Comparison of ENCODE assay signal across 23 cellular contexts in genomic region chr22:37337204-37337943, GRCh38. TPM values are rescaled to one million over a fixed set of nuclear protein-coding genes. Genes with fewer than 3 reads are reported as not detected.
DNase-seq lines count a peak whose midpoint lies in the region; ATAC-seq, FAIRE-seq and TF ChIP-seq lines count a peak whose summit lies in the region.
"Had no signal": no experiment of that assay in that cellular context is flagged by ENCODE, and none has a peak within 500 bp of the region (broad histone marks: within the 10 kb centered on the region; RNA-seq: fewer than 3 reads in every experiment).

No MANE protein-coding gene starts in this region.

- DNase-seq in H54 (ENCODE audit: insufficient read length, low spot score) = peak; percentile 88
- DNase-seq in NCI-H69 (lab: John Stamatoyannopoulos, UW) = peak; percentile 56
- peak; percentile 22 for DNase-seq in astrocyte of the spinal cord (ENCODE audit: low read depth, low spot score)
- no peak for DNase-seq in trophoblast cell
- no peak for DNase-seq in D341Med (ENCODE audit: low spot score)
- no peak for DNase-seq in NCI-H2171 (lab: John Stamatoyannopoulos, UW)
- DNase-seq in midbrain (lab: John Stamatoyannopoulos, UW) = no peak
- DNase-seq: activated CD4-positive, alpha-beta T cell treated with anti-CD3 and anti-CD28 coated beads for 1 hour; activated naive CD8-positive, alpha-beta T cell treated with anti-CD3 and anti-CD28 coated beads for 36 hours; BE2C; brain microvascular endothelial cell; Calu3; cortex of kidney; foreskin keratinocyte; GF-D8; left cardiac atrium; NCI-H1417; OCI-M1; posterior cingulate gyrus; stimulated activated CD4-positive, alpha-beta T cell treated with anti-CD3 and anti-CD28 coated beads, Interleukin-2, amount 100 ng/mL, for 24 hours; upper lobe of left lung had no signal

- H4K12ac ChIP-seq in trophoblast cell (ENCODE audit: low read depth, low read length) = no peak overlapping the region

- no peak overlapping the region for H3K4ac ChIP-seq in trophoblast cell (ENCODE audit: low read depth, low read length)

- no peak for ATAC-seq in HG02642 (IDR thresholded peaks at IDR 0.05; ENCODE audit: poor library complexity, unreplicated experiment)
- ATAC-seq: foreskin keratinocyte, left cardiac atrium had no signal

- no peaks in the 10 kb centered on the region for H3K36me3 ChIP-seq in trophoblast cell (ENCODE audit: control insufficient read depth in 1 of 2, insufficient read depth in 2 of 2, low read length in 2 of 2)
- H3K36me3 ChIP-seq: BE2C, brain microvascular endothelial cell, upper lobe of left lung had no signal

- no peak overlapping the region for H2BK5ac ChIP-seq in trophoblast cell (ENCODE audit: low read depth, low read length, poor library complexity)

- no peak overlapping the region for H3K27ac ChIP-seq in trophoblast cell (ENCODE audit: low read depth, low read length)
- H3K27ac ChIP-seq: brain microvascular endothelial cell, foreskin keratinocyte, SK-N-MC, upper lobe of left lung had no signal

- TF ChIP-seq CTCF in astrocyte of the spinal cord (IDR thresholded peaks at IDR 0.05; ENCODE audit: low read depth, low read length) = no peak

- no peak overlapping the region for H3K14ac ChIP-seq in trophoblast cell (ENCODE audit: low read length)

- no peak overlapping the region for H2AK5ac ChIP-seq in trophoblast cell (ENCODE audit: low read length)

- H4K91ac ChIP-seq in trophoblast cell (ENCODE audit: low read depth, low read length) = peak overlapping the region; percentile 37

- H3K9ac ChIP-seq in trophoblast cell (ENCODE audit: low read length) = no peak overlapping the region

- no peak overlapping the region for H3K23ac ChIP-seq in trophoblast cell (ENCODE audit: low read length)

- H2BK12ac ChIP-seq in trophoblast cell (ENCODE audit: low read length) = no peak overlapping the region

- in situ Hi-C loops in astrocyte of the spinal cord (cut with HindIII; ENCODE audit: low sequenced_read_pairs) = no loop called here

- H3K27me3 ChIP-seq in trophoblast cell (ENCODE audit: insufficient read depth, low read length) = peaks cover 28% of the 10 kb centered on the region

- no peaks in the 10 kb centered on the region for H3K4me1 ChIP-seq in trophoblast cell (ENCODE audit: control insufficient read depth in 1 of 2, insufficient read depth in 2 of 2, low read length in 2 of 2)

- no peak overlapping the region for H4K8ac ChIP-seq in trophoblast cell (ENCODE audit: low read depth, low read length)

- no CpG with 5 or more reads among the region's 8 CpGs for WGBS in trophoblast cell (ENCODE audit: extremely low coverage, insufficient coverage, insufficient read length)

- H2BK120ac ChIP-seq in trophoblast cell (ENCODE audit: insufficient read depth, low read length, poor library complexity) = no peak overlapping the region

- peak; percentile 89 for FAIRE-seq in H54 (lab: Jason Lieb, UNC)

- no peak for TF ChIP-seq POLR2A in H54 (IDR thresholded peaks at IDR 0.05; ENCODE audit: low read depth, low read length)

- H3K4me2 ChIP-seq in trophoblast cell (ENCODE audit: low read length) = no peak overlapping the region

- H2AFZ ChIP-seq in trophoblast cell (ENCODE audit: insufficient read depth, low read length, poor library complexity) = no peak overlapping the region

- no peaks in the 10 kb centered on the region for H3K79me2 ChIP-seq in trophoblast cell (ENCODE audit: control insufficient read depth, insufficient read depth, low read length, poor library complexity)

- H3K9me3 ChIP-seq in trophoblast cell (ENCODE audit: insufficient read depth, low read depth, low read length) = no peaks in the 10 kb centered on the region
- H3K9me3 ChIP-seq: BE2C, upper lobe of left lung had no signal

- peaks cover 2% of the 10 kb centered on the region for H3K79me1 ChIP-seq in trophoblast cell (ENCODE audit: low read length)

- H3K18ac ChIP-seq in trophoblast cell (ENCODE audit: low read length) = no peak overlapping the region

- H3K4me3 ChIP-seq in astrocyte of the spinal cord (ENCODE audit: low read depth, low read length) (no peak overlapping the region), trophoblast cell (ENCODE audit: low read depth, low read length) (no peak overlapping the region)
- H3K4me3 ChIP-seq: SK-N-MC, upper lobe of left lung had no signal

RNA-seq across cellular contexts. Expression of gene CYTH4, which starts 55.1 kb away (rescaled TPM):
- not detected in 2 replicates for polyA plus RNA-seq in trophoblast cell (2013)

Comparison
In these comparisons a context has a peak if more than half of its experiments do, and no peak if none do; other contexts are left out.
1. DNase-seq: peak in H54 (single experiment), NCI-H69 (single experiment) and astrocyte of the spinal cord (single experiment); none in trophoblast cell (0 of 2), D341Med (single experiment), NCI-H2171 (single experiment) and midbrain (single experiment).